In the genomic region with DNA sequence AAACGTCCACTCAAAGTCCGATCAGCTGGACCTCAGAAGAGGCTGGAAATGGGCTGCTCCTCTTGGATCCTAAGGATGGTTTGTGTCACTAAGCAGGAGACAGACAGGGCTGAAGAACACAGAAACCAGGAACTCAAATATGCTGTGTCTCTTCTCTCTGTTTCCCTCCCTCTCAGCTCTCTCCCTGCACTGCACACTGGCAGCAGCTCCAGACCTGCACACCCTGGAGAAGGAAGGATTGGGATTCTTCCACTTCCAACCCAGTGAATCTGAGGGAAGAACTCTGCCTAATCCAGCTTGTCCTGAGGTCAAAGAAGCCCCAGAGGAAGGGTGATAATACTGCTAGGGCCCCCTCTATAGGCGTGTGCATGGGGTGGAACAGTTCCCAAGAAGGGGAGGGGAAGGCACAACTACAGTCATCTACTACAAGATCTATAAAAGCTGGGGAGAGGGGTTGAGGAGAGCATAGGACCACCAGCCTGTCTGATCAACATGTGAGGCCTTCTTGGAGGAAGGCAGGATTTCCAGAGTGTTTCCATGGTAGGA, we compare ENCODE assay signal across 9 cellular contexts. TPM values are rescaled to one million over a fixed set of nuclear protein-coding genes. Genes with fewer than 3 reads are reported as not detected.
DNase-seq lines count a peak whose midpoint lies in the region; ATAC-seq and TF ChIP-seq lines count a peak whose summit lies in the region.
"Had no signal": no experiment of that assay in that cellular context is flagged by ENCODE, and none has a peak within 500 bp of the region (broad histone marks: within the 10 kb centered on the region; RNA-seq: fewer than 3 reads in every experiment).

No MANE protein-coding gene starts in this region.

- no peaks in the 10 kb centered on the region for H3K36me3 ChIP-seq in sigmoid colon

- TF ChIP-seq CTCF in CD14-positive monocyte (IDR thresholded peaks at IDR 0.05) (no peak), sigmoid colon (IDR thresholded peaks at IDR 0.05) (no peak), WTC11 (IDR thresholded peaks at IDR 0.05) (no peak)

- no peaks in the 10 kb centered on the region for H3K9me3 ChIP-seq in right cardiac atrium (ENCODE audit: control insufficient read depth, low read length)
- no peaks in the 10 kb centered on the region for H3K9me3 ChIP-seq in sigmoid colon

- H3K27ac ChIP-seq in angular gyrus (ENCODE audit: low read depth, low read length) (peak overlapping the region; percentile 52), right cardiac atrium (ENCODE audit: low read length) (peak overlapping the region; percentile 19), sigmoid colon (peak overlapping the region in 3 of 4 donors; percentile 55 to 69 (median 62))

- intact Hi-C loops in CD14-positive monocyte (cut with micrococcal nuclease) = loop anchor here in 1 of 2 donors (5.0 kb wide), 1 partner anchor 96 kb away; no protein-coding TSS in a partner anchor
- intact Hi-C loops in right cardiac atrium (cut with DNase I) = loop anchor here in 3 of 4 donors (5.0 kb wide), 1 partner anchor 91 kb away; no protein-coding TSS in a partner anchor
- intact Hi-C loops in sigmoid colon (cut with DNase I) = no loop called here

- CTCF ChIA-PET in activated CD4-positive, alpha-beta memory T cell treated with anti-CD3 and anti-CD28 coated beads, Interleukin-2, amount 10 ng/mL, durations not matched to agents 7 days and 5 days (lab: Charles Lee) = interaction anchor here (0.5 to 2.7 kb wide), 15 partner anchors 10 to 228 kb away, joined by 3 to 26 read pairs (median 3); a partner anchor contains a TSS
- CTCF ChIA-PET in WTC11 (lab: Charles Lee) = interaction anchor here (0.6 to 5.6 kb wide), 35 partner anchors 8 to 1733 kb away, joined by 3 to 67 read pairs (median 5); a partner anchor contains a TSS

- 50% methylated on average over 3 of the region's 3 CpGs for WGBS in right cardiac atrium
- 75 to 79% methylated on average over 3 of the region's 3 CpGs for WGBS in sigmoid colon, 2 donors

- H3K4me3 Mint-ChIP-seq in CD14-positive monocyte (peak overlapping the region; percentile 50 to 85), WTC11 (no peak overlapping the region)
- H3K4me3 Mint-ChIP-seq in activated CD4-positive, alpha-beta memory T cell treated with anti-CD3 and anti-CD28 coated beads, Interleukin-2, amount 10 ng/mL, durations not matched to agents 7 days and 5 days = no peak overlapping the region
- H3K4me3 Mint-ChIP-seq: naive thymus-derived CD8-positive, alpha-beta T cell had no signal

- peaks cover 26% of the 10 kb centered on the region for H3K4me1 Mint-ChIP-seq in CD14-positive monocyte
- no peaks in the 10 kb centered on the region for H3K4me1 Mint-ChIP-seq in activated CD4-positive, alpha-beta memory T cell treated with anti-CD3 and anti-CD28 coated beads, Interleukin-2, amount 10 ng/mL, durations not matched to agents 7 days and 5 days
- H3K4me1 Mint-ChIP-seq in WTC11 = no peaks in the 10 kb centered on the region

- H3K4me3 ChIP-seq in right cardiac atrium (ENCODE audit: low read length) (no peak overlapping the region), sigmoid colon (no peak overlapping the region)

- peak; percentile 24 to 42 for ATAC-seq in right cardiac atrium
- no peak; the same call in 1 of the 2 replicates for ATAC-seq in WTC11

- H3K27me3 ChIP-seq in right cardiac atrium (ENCODE audit: control insufficient read depth, insufficient read depth) = no peaks in the 10 kb centered on the region
- H3K27me3 ChIP-seq in sigmoid colon = no peaks in the 10 kb centered on the region

- peaks cover 2 to 8% (median 3%) of the 10 kb centered on the region in 3 donors for H3K27me3 Mint-ChIP-seq in CD14-positive monocyte (ENCODE audit: low read depth in 3 of 3)
- H3K27me3 Mint-ChIP-seq in activated CD4-positive, alpha-beta memory T cell treated with anti-CD3 and anti-CD28 coated beads, Interleukin-2, amount 10 ng/mL, durations not matched to agents 7 days and 5 days = peaks cover 7% of the 10 kb centered on the region
- H3K27me3 Mint-ChIP-seq in WTC11 (ENCODE audit: low read depth) = peaks cover 5% of the 10 kb centered on the region; the same call in 1 of the 2 replicates

- H3K4me1 ChIP-seq in right cardiac atrium (ENCODE audit: control insufficient read depth, insufficient read depth, low read length) (peaks cover 8% of the 10 kb centered on the region), sigmoid colon (peaks cover 0 to 14% (median 11%) of the 10 kb centered on the region in 4 donors)

- no peaks in the 10 kb centered on the region for H3K36me3 Mint-ChIP-seq in CD14-positive monocyte
- H3K36me3 Mint-ChIP-seq in activated CD4-positive, alpha-beta memory T cell treated with anti-CD3 and anti-CD28 coated beads, Interleukin-2, amount 10 ng/mL, durations not matched to agents 7 days and 5 days (ENCODE audit: low read depth) = no peaks in the 10 kb centered on the region
- no peaks in the 10 kb centered on the region for H3K36me3 Mint-ChIP-seq in WTC11
- H3K36me3 Mint-ChIP-seq: naive thymus-derived CD8-positive, alpha-beta T cell had no signal

- no peak for TF ChIP-seq EP300 in sigmoid colon (IDR thresholded peaks at IDR 0.05)

- peak overlapping the region; percentile 68 to 93 (median 92) for H3K27ac Mint-ChIP-seq in CD14-positive monocyte
- H3K27ac Mint-ChIP-seq in activated CD4-positive, alpha-beta memory T cell treated with anti-CD3 and anti-CD28 coated beads, Interleukin-2, amount 10 ng/mL, durations not matched to agents 7 days and 5 days = no peak overlapping the region
- no peak overlapping the region for H3K27ac Mint-ChIP-seq in WTC11

- H3K9me3 Mint-ChIP-seq in CD14-positive monocyte (peaks cover 0 to 2% (median 0%) of the 10 kb centered on the region in 7 donors), WTC11 (no peaks in the 10 kb centered on the region)
- no peaks in the 10 kb centered on the region for H3K9me3 Mint-ChIP-seq in activated CD4-positive, alpha-beta memory T cell treated with anti-CD3 and anti-CD28 coated beads, Interleukin-2, amount 10 ng/mL, durations not matched to agents 7 days and 5 days
- H3K9me3 Mint-ChIP-seq: naive thymus-derived CD8-positive, alpha-beta T cell had no signal

- POLR2A ChIA-PET in activated CD4-positive, alpha-beta memory T cell treated with anti-CD3 and anti-CD28 coated beads, Interleukin-2, amount 10 ng/mL, durations not matched to agents 7 days and 5 days (lab: Charles Lee) = no interaction called here
- POLR2A ChIA-PET in WTC11 (lab: Charles Lee) = interaction anchor here (0.7 kb wide), 1 partner anchor 798 kb away, joined by 10 read pairs; no protein-coding TSS in a partner anchor

- DNase-seq in CD14-positive monocyte (ENCODE audit: low spot score) (no peak), right cardiac atrium (no peak), sigmoid colon (no peak), ureter (ENCODE audit: low spot score) (no peak), WTC11 (ENCODE audit: low spot score) (no peak)
- no peak for DNase-seq in activated CD4-positive, alpha-beta memory T cell treated with anti-CD3 and anti-CD28 coated beads, Interleukin-2, amount 10 ng/mL, durations not matched to agents 7 days and 5 days
- DNase-seq in stimulated activated CD4-positive, alpha-beta T cell treated with anti-CD3 and anti-CD28 coated beads, Interleukin-4, amount 100 ng/mL, for 24 hours = no peak

- no peak for TF ChIP-seq POLR2A in sigmoid colon (IDR thresholded peaks at IDR 0.05)

TF ChIP-seq in WTC11, 78 proteins besides CTCF, POLR2A, EP300 and RAD21 (continues in another document):
- TF ChIP-seq, protein P1, sequence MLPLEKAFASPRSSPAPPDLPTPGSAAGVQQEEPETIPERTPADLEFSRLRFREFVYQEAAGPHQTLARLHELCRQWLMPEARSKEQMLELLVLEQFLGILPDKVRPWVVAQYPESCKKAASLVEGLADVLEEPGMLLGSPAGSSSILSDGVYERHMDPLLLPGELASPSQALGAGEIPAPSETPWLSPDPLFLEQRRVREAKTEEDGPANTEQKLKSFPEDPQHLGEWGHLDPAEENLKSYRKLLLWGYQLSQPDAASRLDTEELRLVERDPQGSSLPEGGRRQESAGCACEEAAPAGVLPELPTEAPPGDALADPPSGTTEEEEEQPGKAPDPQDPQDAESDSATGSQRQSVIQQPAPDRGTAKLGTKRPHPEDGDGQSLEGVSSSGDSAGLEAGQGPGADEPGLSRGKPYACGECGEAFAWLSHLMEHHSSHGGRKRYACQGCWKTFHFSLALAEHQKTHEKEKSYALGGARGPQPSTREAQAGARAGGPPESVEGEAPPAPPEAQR (CRISPR knock-in tag; IDR thresholded peaks at IDR 0.05) = no peak
- TF ChIP-seq, protein P2, sequence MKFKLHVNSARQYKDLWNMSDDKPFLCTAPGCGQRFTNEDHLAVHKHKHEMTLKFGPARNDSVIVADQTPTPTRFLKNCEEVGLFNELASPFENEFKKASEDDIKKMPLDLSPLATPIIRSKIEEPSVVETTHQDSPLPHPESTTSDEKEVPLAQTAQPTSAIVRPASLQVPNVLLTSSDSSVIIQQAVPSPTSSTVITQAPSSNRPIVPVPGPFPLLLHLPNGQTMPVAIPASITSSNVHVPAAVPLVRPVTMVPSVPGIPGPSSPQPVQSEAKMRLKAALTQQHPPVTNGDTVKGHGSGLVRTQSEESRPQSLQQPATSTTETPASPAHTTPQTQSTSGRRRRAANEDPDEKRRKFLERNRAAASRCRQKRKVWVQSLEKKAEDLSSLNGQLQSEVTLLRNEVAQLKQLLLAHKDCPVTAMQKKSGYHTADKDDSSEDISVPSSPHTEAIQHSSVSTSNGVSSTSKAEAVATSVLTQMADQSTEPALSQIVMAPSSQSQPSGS (CRISPR knock-in tag; IDR thresholded peaks at IDR 0.05; ENCODE audit: borderline replicate concordance, low read depth) = no peak

RNA-seq across cellular contexts. Expression of a gene that starts 22.7 kb away (rescaled TPM):
- polyA plus RNA-seq in CD14-positive monocyte (1 to 10 TPM; 4.0 to 5.0 TPM), right cardiac atrium (31.3 TPM), sigmoid colon (10 to 100 TPM in 2 of 3 donors, 1 to 10 TPM in 1; 7.6 to 31.2 (median 21.1) TPM)
- total RNA-seq in right cardiac atrium (10 to 100 TPM; 60.4 to 75.3 (median 63.8) TPM), sigmoid colon (100 to 1,000 TPM in 3 of 4 donors, 10 to 100 TPM in 1; 82.6 to 141 (median 121) TPM), ureter (33.9 TPM), WTC11 (2021) (6.0 to 7.7 TPM (median 6.2 TPM) in 3 replicates)
- total RNA-seq in activated CD4-positive, alpha-beta memory T cell treated with anti-CD3 and anti-CD28 coated beads, Interleukin-2, amount 10 ng/mL, durations not matched to agents 7 days and 5 days = 1 to 10 TPM; 1.5 TPM

RNA-seq across cellular contexts. Expression of a gene that starts 44.2 kb away (rescaled TPM):
- polyA plus RNA-seq in CD14-positive monocyte (under 1 TPM; 0.16 to 0.17 TPM), right cardiac atrium (0.45 TPM), sigmoid colon (under 1 TPM; under 0.01 to 0.63 (median 0.46) TPM)
- total RNA-seq in right cardiac atrium (under 1 TPM in 3 of 4 donors, not detected in 1; 0.09 to 0.57 (median 0.19) TPM), sigmoid colon (under 1 TPM; under 0.01 to 0.55 (median 0.15) TPM), ureter (0.94 TPM), WTC11 (2021) (0.17 to 0.23 TPM (median 0.21 TPM) in 3 replicates)
- 1 to 10 TPM; 1.2 to 1.7 TPM for total RNA-seq in activated CD4-positive, alpha-beta memory T cell treated with anti-CD3 and anti-CD28 coated beads, Interleukin-2, amount 10 ng/mL, durations not matched to agents 7 days and 5 days

Comparison
In these comparisons a context has a peak if more than half of its experiments do, and no peak if none do; other contexts are left out.
1. H3K27ac Mint-ChIP-seq: peak in CD14-positive monocyte (7 of 7); none in activated CD4-positive, alpha-beta memory T cell treated with anti-CD3 and anti-CD28 coated beads, Interleukin-2, amount 10 ng/mL, durations not matched to agents 7 days and 5 days (single experiment) and WTC11 (single experiment).
2. H3K4me3 Mint-ChIP-seq: peak in CD14-positive monocyte (2 of 2); none in activated CD4-positive, alpha-beta memory T cell treated with anti-CD3 and anti-CD28 coated beads, Interleukin-2, amount 10 ng/mL, durations not matched to agents 7 days and 5 days (single experiment) and WTC11 (single experiment).
3. Peak in every context shown above with its lines, with median percentiles within 50 percentile points of each other: H3K27ac ChIP-seq.